In genomic region chr19:55081773-55082022, GRCh38 we compare ENCODE assay signal across 1 cellular context.
TF ChIP-seq lines count a peak whose summit lies in the region.

No MANE protein-coding gene starts in this region.

TF ChIP-seq in endothelial cell of umbilical vein, 7 proteins besides CTCF, POLR2A, EP300 and RAD21:
- TF ChIP-seq GATA2 (IDR thresholded peaks at IDR 0.05; ENCODE audit: insufficient read depth, insufficient read length, low read depth, low read length): no peak
- no peak for TF ChIP-seq EZH2 (IDR thresholded peaks at IDR 0.05; ENCODE audit: borderline replicate concordance, low read depth, low read length, severe bottlenecking)
